ENCODE assay signal across 20 cellular contexts in the genomic region with DNA sequence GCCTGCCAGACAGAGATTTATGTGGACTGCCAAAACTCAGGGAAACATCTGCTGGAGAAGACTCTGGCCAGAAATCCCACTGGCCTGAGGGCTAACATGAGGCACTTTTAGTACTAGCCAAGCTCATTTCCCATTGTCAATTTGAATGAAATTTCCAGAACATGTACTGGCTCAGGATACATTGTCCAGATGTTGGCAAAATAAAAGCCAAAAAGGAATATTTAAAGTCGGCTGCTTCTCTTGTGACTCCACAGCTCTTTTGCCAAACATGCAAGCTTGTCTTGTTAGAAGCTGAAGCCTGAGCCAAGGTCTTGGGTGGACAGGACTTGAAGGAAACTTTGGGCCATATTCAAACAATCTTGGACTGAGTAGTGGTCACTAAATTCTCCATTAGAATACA.
"Had no signal": no experiment of that assay in that cellular context is flagged by ENCODE, and none has a peak within 500 bp of the region (broad histone marks: within the 10 kb centered on the region; RNA-seq: fewer than 3 reads in every experiment).

No MANE protein-coding gene starts in this region.

- H3K27ac ChIP-seq: epithelial cell of prostate, gastrocnemius medialis, tibial nerve, WERI-Rb-1 had no signal

- H3K4me3 ChIP-seq: gastrocnemius medialis, skin epidermis, tibial nerve had no signal

- ATAC-seq: activated CD8-positive, alpha-beta memory T cell treated with anti-CD3 and anti-CD28 coated beads, Interleukin-2, amount 10 ng/mL, durations not matched to agents 7 days and 5 days; activated CD8-positive, alpha-beta T cell treated with anti-CD3 and anti-CD28 coated beads for 36 hours; naive thymus-derived CD8-positive, alpha-beta T cell; stimulated activated naive CD8-positive, alpha-beta T cell treated with anti-CD3 and anti-CD28 coated beads, Interleukin-15, amount 100 ng/mL, for 72 hours; T-cell had no signal

- H3K36me3 ChIP-seq: gastrocnemius medialis, tibial nerve, WERI-Rb-1 had no signal

- H3K27me3 ChIP-seq: gastrocnemius medialis, tibial nerve had no signal

- DNase-seq: activated CD4-positive, alpha-beta T cell treated with anti-CD3 and anti-CD28 coated beads, Interleukin-2, amount 10 ng/mL, durations not matched to agents 7 days and 5 days; activated CD4-positive, CD25-positive, alpha-beta regulatory T cell treated with anti-CD3 and anti-CD28 coated beads, Interleukin-2, amount 50 U/mL, for 72 hours; activated CD8-positive, alpha-beta memory T cell treated with anti-CD3 and anti-CD28 coated beads, Interleukin-2, amount 10 ng/mL, durations not matched to agents 7 days and 5 days; activated CD8-positive, alpha-beta T cell treated with anti-CD3 and anti-CD28 coated beads for 36 hours; activated effector memory CD4-positive, alpha-beta T cell treated with anti-CD3 and anti-CD28 coated beads, Interleukin-2, amount 50 U/mL, for 16 hours; activated naive CD4-positive, alpha-beta T cell treated with anti-CD3 and anti-CD28 coated beads, Interleukin-2, amount 10 ng/mL, durations not matched to agents 7 days and 5 days; activated T-cell treated with anti-CD3 and anti-CD28 coated beads for 4 hours; amygdala; cortex of kidney; endodermal cell; gastrocnemius medialis; naive thymus-derived CD8-positive, alpha-beta T cell; retina; stimulated activated CD4-positive, alpha-beta T cell treated with anti-CD3 and anti-CD28 coated beads, Interleukin-1b, Interleukin-23, amount 100 ng/mL, for 48 hours; stimulated activated naive CD8-positive, alpha-beta T cell treated with anti-CD3 and anti-CD28 coated beads, Interleukin-15, amount 100 ng/mL, for 72 hours; T-cell; WERI-Rb-1 had no signal

- H3K9me3 ChIP-seq: gastrocnemius medialis, tibial nerve had no signal

- H3K4me1 ChIP-seq: gastrocnemius medialis, tibial nerve had no signal
